20 cellular contexts compared by ENCODE assay signal in the genomic region with DNA sequence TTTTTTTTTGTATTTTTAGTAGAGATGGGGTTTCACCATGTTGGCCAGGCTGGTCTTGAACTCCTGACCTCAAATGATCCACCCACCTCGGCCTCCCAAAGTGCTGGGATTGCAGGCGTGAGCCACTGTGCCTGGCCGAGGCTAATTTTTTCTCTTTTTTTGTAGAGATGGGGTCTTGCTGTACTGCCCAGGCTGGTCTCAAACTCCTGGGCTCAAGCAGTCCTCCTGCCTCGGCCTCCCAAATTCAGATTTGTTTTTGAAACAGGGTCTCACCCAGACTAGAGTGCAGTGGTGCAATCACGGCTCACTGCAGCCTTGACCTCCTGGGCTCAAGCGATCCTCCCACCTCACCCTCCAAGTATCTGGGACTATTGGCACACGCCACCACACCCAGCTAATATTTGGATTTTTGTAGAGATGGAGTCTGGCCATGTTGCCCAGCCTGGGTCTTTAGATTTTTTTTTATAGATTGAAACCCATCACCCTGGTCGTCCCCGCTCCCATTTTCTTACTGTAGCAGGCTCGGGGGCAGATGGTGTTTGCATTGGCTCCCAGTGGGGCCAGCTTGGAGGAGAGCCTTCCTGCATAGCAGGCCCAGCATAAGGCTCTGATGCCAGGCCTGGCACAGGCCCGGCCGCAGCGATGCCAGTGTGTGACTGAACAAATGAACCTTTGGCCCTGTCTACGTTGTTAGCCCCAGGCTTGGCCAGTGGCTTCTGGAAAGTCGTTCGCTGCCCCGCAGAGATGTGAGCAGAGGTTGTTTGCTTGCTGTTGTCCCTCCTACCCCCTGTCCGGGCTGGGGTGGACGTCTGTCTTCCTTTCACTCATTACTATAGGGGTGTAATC. TPM values are rescaled to one million over a fixed set of nuclear protein-coding genes. Genes with fewer than 3 reads are reported as not detected.
DNase-seq lines count a peak whose midpoint lies in the region; ATAC-seq and TF ChIP-seq lines count a peak whose summit lies in the region.
"Had no signal": no experiment of that assay in that cellular context is flagged by ENCODE, and none has a peak within 500 bp of the region (broad histone marks: within the 10 kb centered on the region; RNA-seq: fewer than 3 reads in every experiment).

No MANE protein-coding gene starts in this region.

- H3K27me3 Mint-ChIP-seq in glutamatergic neuron (ENCODE audit: unreplicated experiment) = peaks cover 4% of the 10 kb centered on the region
- H3K27me3 Mint-ChIP-seq in activated CD4-positive, alpha-beta memory T cell treated with anti-CD3 and anti-CD28 coated beads, Interleukin-2, amount 10 ng/mL, durations not matched to agents 7 days and 5 days = no peaks in the 10 kb centered on the region

- H3K4me1 Mint-ChIP-seq in glutamatergic neuron (ENCODE audit: low read depth, unreplicated experiment) = peaks cover 8% of the 10 kb centered on the region
- H3K4me1 Mint-ChIP-seq in activated CD4-positive, alpha-beta memory T cell treated with anti-CD3 and anti-CD28 coated beads, Interleukin-2, amount 10 ng/mL, durations not matched to agents 7 days and 5 days = peaks cover 12% of the 10 kb centered on the region

- no peaks in the 10 kb centered on the region for H3K27me3 ChIP-seq in RWPE2 (ENCODE audit: insufficient read depth, poor library complexity, severe bottlenecking)
- H3K27me3 ChIP-seq in neuronal stem cell (ENCODE audit: control insufficient read depth in 3 of 3, insufficient read depth in 3 of 3, low read depth in 1 of 3, low read length in 3 of 3) = no peaks in the 10 kb centered on the region
- H3K27me3 ChIP-seq: SJSA1 had no signal

- H4K8ac ChIP-seq in neuronal stem cell (ENCODE audit: low read depth, low read length) = no peak overlapping the region

- in situ Hi-C loops in G401 (cut with HindIII; ENCODE audit: low sequenced_read_pairs) = no loop called here

- no peak overlapping the region for H3K14ac ChIP-seq in neuronal stem cell (ENCODE audit: low read length)

- H3K36me3 Mint-ChIP-seq in glutamatergic neuron (ENCODE audit: unreplicated experiment) = peaks cover 3% of the 10 kb centered on the region
- peaks cover 10% of the 10 kb centered on the region for H3K36me3 Mint-ChIP-seq in activated CD4-positive, alpha-beta memory T cell treated with anti-CD3 and anti-CD28 coated beads, Interleukin-2, amount 10 ng/mL, durations not matched to agents 7 days and 5 days (ENCODE audit: low read depth)

- H2AK5ac ChIP-seq in neuronal stem cell (ENCODE audit: low read depth, low read length) = no peak overlapping the region

- no peak overlapping the region for H2BK120ac ChIP-seq in neuronal stem cell (ENCODE audit: low read depth, low read length)

- ATAC-seq in RWPE2 (ENCODE audit: low read depth) (no peak), HG03565 (IDR thresholded peaks at IDR 0.05; ENCODE audit: unreplicated experiment) (no peak)
- ATAC-seq: A549; CD8-positive, alpha-beta T cell; GM12878 had no signal

- peaks cover 6% of the 10 kb centered on the region for H3K79me1 ChIP-seq in neuronal stem cell (ENCODE audit: low read depth, low read length)

- no peak overlapping the region for H2BK12ac ChIP-seq in neuronal stem cell (ENCODE audit: low read length)

- peaks cover 52% of the 10 kb centered on the region for H3K36me3 ChIP-seq in RWPE2 (ENCODE audit: low read depth)
- H3K36me3 ChIP-seq in neuronal stem cell (replicated peaks in 1 of 2; ENCODE audit: control insufficient read depth in 2 of 2, insufficient read depth in 2 of 2, low read length in 2 of 2) = peaks cover 28 to 76% of the 10 kb centered on the region in 2 donors

- POLR2A ChIA-PET in activated CD4-positive, alpha-beta memory T cell treated with anti-CD3 and anti-CD28 coated beads, Interleukin-2, amount 10 ng/mL, durations not matched to agents 7 days and 5 days (lab: Charles Lee) = no interaction called here

- TF ChIP-seq CTCF in RWPE2 (IDR thresholded peaks at IDR 0.05; ENCODE audit: poor library complexity, severe bottlenecking) = no peak
- no peak for TF ChIP-seq CTCF in glutamatergic neuron (IDR thresholded peaks at IDR 0.05; ENCODE audit: partially characterized antibody, unreplicated experiment)

- H3K4me3 Mint-ChIP-seq in glutamatergic neuron (ENCODE audit: unreplicated experiment) = no peak overlapping the region
- no peak overlapping the region for H3K4me3 Mint-ChIP-seq in activated CD4-positive, alpha-beta memory T cell treated with anti-CD3 and anti-CD28 coated beads, Interleukin-2, amount 10 ng/mL, durations not matched to agents 7 days and 5 days
- H3K4me3 Mint-ChIP-seq: CD8-positive, alpha-beta T cell had no signal

- H3K23ac ChIP-seq in neuronal stem cell (ENCODE audit: low read depth, low read length, poor library complexity) = no peak overlapping the region

- no peak overlapping the region for H3K9ac ChIP-seq in neuronal stem cell (ENCODE audit: low read depth, low read length, poor library complexity)
- H3K9ac ChIP-seq: KMS-11 had no signal

- no peak overlapping the region for H3K4ac ChIP-seq in neuronal stem cell (ENCODE audit: low read length)

- H3K4me3 ChIP-seq in RWPE2 (ENCODE audit: severe bottlenecking) (no peak overlapping the region), neuronal stem cell (ENCODE audit: low read length in 2 of 2) (no peak overlapping the region)
- H3K4me3 ChIP-seq: A549, GM12878, PC-9, SJSA1 had no signal

- H3K27ac ChIP-seq in RWPE2 (ENCODE audit: poor library complexity, severe bottlenecking) (no peak overlapping the region), neuronal stem cell (replicated peaks; ENCODE audit: low read length) (no peak overlapping the region)
- H3K27ac ChIP-seq: A549, KMS-11, PC-9, SJSA1 had no signal

- H3K9me3 ChIP-seq in RWPE2 (ENCODE audit: severe bottlenecking) (no peaks in the 10 kb centered on the region), neuronal stem cell (replicated peaks in 1 of 2; ENCODE audit: control insufficient read depth in 2 of 2, insufficient read depth in 1 of 2, low read depth in 1 of 2, low read length in 2 of 2) (no peaks in the 10 kb centered on the region)
- H3K9me3 ChIP-seq: A549, SJSA1 had no signal

- H3K4me1 ChIP-seq in RWPE2 (ENCODE audit: insufficient read depth, poor library complexity, severe bottlenecking) (peaks cover 5% of the 10 kb centered on the region), neuronal stem cell (ENCODE audit: control insufficient read depth in 2 of 2, insufficient read depth in 1 of 2, low read depth in 1 of 2, low read length in 2 of 2) (peaks cover 2 to 4% of the 10 kb centered on the region in 2 donors)

- no peak overlapping the region for H2BK15ac ChIP-seq in neuronal stem cell (ENCODE audit: low read length)

- no CpG with 5 or more reads among the region's 19 CpGs for WGBS in neuronal stem cell (ENCODE audit: extremely low coverage in 2 of 2, insufficient read length in 2 of 2, insufficient replicate concordance in 1 of 2), 2 donors

- H3K4me2 ChIP-seq in neuronal stem cell (ENCODE audit: insufficient read depth, low read length, poor library complexity, severe bottlenecking) = no peak overlapping the region
- H3K4me2 ChIP-seq: A549, KMS-11, PC-9 had no signal

- H4K91ac ChIP-seq in neuronal stem cell (ENCODE audit: low read depth, low read length, poor library complexity) = no peak overlapping the region

- no peak overlapping the region for H3K18ac ChIP-seq in neuronal stem cell (ENCODE audit: low read length)

- peak overlapping the region; percentile 87 for H2BK5ac ChIP-seq in neuronal stem cell (ENCODE audit: low read length)

- H3K9me3 Mint-ChIP-seq in glutamatergic neuron (ENCODE audit: unreplicated experiment) = peaks cover 7% of the 10 kb centered on the region
- no peaks in the 10 kb centered on the region for H3K9me3 Mint-ChIP-seq in activated CD4-positive, alpha-beta memory T cell treated with anti-CD3 and anti-CD28 coated beads, Interleukin-2, amount 10 ng/mL, durations not matched to agents 7 days and 5 days
- H3K9me3 Mint-ChIP-seq: CD8-positive, alpha-beta T cell had no signal

- CTCF ChIA-PET in activated CD4-positive, alpha-beta memory T cell treated with anti-CD3 and anti-CD28 coated beads, Interleukin-2, amount 10 ng/mL, durations not matched to agents 7 days and 5 days (lab: Charles Lee) = interaction anchor here (0.6 kb wide), 1 partner anchor 9 kb away, joined by 3 read pairs; no protein-coding TSS in a partner anchor

- no peak overlapping the region for H3K27ac Mint-ChIP-seq in glutamatergic neuron (ENCODE audit: unreplicated experiment)
- H3K27ac Mint-ChIP-seq in activated CD4-positive, alpha-beta memory T cell treated with anti-CD3 and anti-CD28 coated beads, Interleukin-2, amount 10 ng/mL, durations not matched to agents 7 days and 5 days = no peak overlapping the region
- H3K27ac Mint-ChIP-seq: CD8-positive, alpha-beta T cell had no signal

- H2AFZ ChIP-seq in neuronal stem cell (ENCODE audit: low read length) = no peak overlapping the region
- H2AFZ ChIP-seq: PC-9 had no signal

- DNase-seq in G401 (ENCODE audit: low spot score) = peak; percentile 94
- peak; percentile 75 for DNase-seq in RWPE2 (ENCODE audit: low spot score)
- peak; percentile 10 for DNase-seq in glutamatergic neuron
- DNase-seq in neuronal stem cell (ENCODE audit: low spot score) = no peak
- DNase-seq in foreskin melanocyte = no peak
- no peak for DNase-seq in activated CD4-positive, alpha-beta memory T cell treated with anti-CD3 and anti-CD28 coated beads, Interleukin-2, amount 10 ng/mL, durations not matched to agents 7 days and 5 days
- no peak for DNase-seq in activated CD4-positive, alpha-beta T cell treated with anti-CD3 and anti-CD28 coated beads for 1 hour
- DNase-seq: Calu3; CD8-positive, alpha-beta T cell; MV-4-11; NCI-H187 treated with DMSO at 0.1 percent for 48 hours; NCI-H2227 treated with DMSO at 0.1 percent for 48 hours; NCI-H524 treated with DMSO at 0.1 percent for 48 hours; PC-9 had no signal

RNA-seq across cellular contexts. Expression of a gene that starts 4.3 kb away (rescaled TPM):
- 30.6 and 48.2 TPM in 2 replicates for total RNA-seq in G401 (2014; rRNA removed; shearing (Covaris generic))
- total RNA-seq in glutamatergic neuron (ENCODE audit: unreplicated experiment) = 27.1 TPM
- polyA plus RNA-seq in neuronal stem cell (2013, experiment 1 of 2) = 24.2 TPM
- polyA plus RNA-seq in neuronal stem cell (2013, experiment 2 of 2) = 25.1 TPM
- 10 to 100 TPM; 25.6 to 27.2 TPM for total RNA-seq in activated CD4-positive, alpha-beta memory T cell treated with anti-CD3 and anti-CD28 coated beads, Interleukin-2, amount 10 ng/mL, durations not matched to agents 7 days and 5 days

RNA-seq across cellular contexts. Expression of a gene that starts 35.0 kb away (rescaled TPM):
- 9.6 and 13.2 TPM in 2 replicates for total RNA-seq in G401 (2014; rRNA removed; shearing (Covaris generic))
- 50.4 TPM for total RNA-seq in glutamatergic neuron (ENCODE audit: unreplicated experiment)
- polyA plus RNA-seq in neuronal stem cell (2013, experiment 1 of 2) = 13.7 TPM
- 13.4 TPM for polyA plus RNA-seq in neuronal stem cell (2013, experiment 2 of 2)
- 10 to 100 TPM; 15.1 to 16.7 TPM for total RNA-seq in activated CD4-positive, alpha-beta memory T cell treated with anti-CD3 and anti-CD28 coated beads, Interleukin-2, amount 10 ng/mL, durations not matched to agents 7 days and 5 days

RNA-seq across cellular contexts. Expression of a gene that starts 35.3 kb away (rescaled TPM):
- 631 and 699 TPM in 2 replicates for total RNA-seq in G401 (2014; rRNA removed; shearing (Covaris generic))
- total RNA-seq in glutamatergic neuron (ENCODE audit: unreplicated experiment) = 289 TPM
- 299 TPM for polyA plus RNA-seq in neuronal stem cell (2013, experiment 1 of 2)
- polyA plus RNA-seq in neuronal stem cell (2013, experiment 2 of 2) = 308 TPM
- total RNA-seq in activated CD4-positive, alpha-beta memory T cell treated with anti-CD3 and anti-CD28 coated beads, Interleukin-2, amount 10 ng/mL, durations not matched to agents 7 days and 5 days = 100 to 1,000 TPM; 243 to 246 TPM

RNA-seq across cellular contexts. Expression of a gene that starts 41.5 kb away (rescaled TPM):
- not detected in 2 replicates for total RNA-seq in G401 (2014; rRNA removed; shearing (Covaris generic))
- total RNA-seq in glutamatergic neuron (ENCODE audit: unreplicated experiment) = 13.7 TPM
- polyA plus RNA-seq in neuronal stem cell (2013, experiment 1 of 2) = 1.4 TPM
- 1.4 TPM for polyA plus RNA-seq in neuronal stem cell (2013, experiment 2 of 2)
- not detected for total RNA-seq in activated CD4-positive, alpha-beta memory T cell treated with anti-CD3 and anti-CD28 coated beads, Interleukin-2, amount 10 ng/mL, durations not matched to agents 7 days and 5 days
- total RNA-seq: Calu3; CD8-positive, alpha-beta T cell; GM12878; PC-9; SJSA1 had no signal
- polyA plus RNA-seq: A549, BJ, GM12878 had no signal

RNA-seq across cellular contexts. Expression of a gene that starts 56.3 kb away (rescaled TPM):
- 73.9 and 86.4 TPM in 2 replicates for total RNA-seq in G401 (2014; rRNA removed; shearing (Covaris generic))
- 73.6 TPM for total RNA-seq in glutamatergic neuron (ENCODE audit: unreplicated experiment)
- polyA plus RNA-seq in neuronal stem cell (2013, experiment 1 of 2) = 74.7 TPM
- polyA plus RNA-seq in neuronal stem cell (2013, experiment 2 of 2) = 78.8 TPM
- 10 to 100 TPM; 38.9 to 39.0 TPM for total RNA-seq in activated CD4-positive, alpha-beta memory T cell treated with anti-CD3 and anti-CD28 coated beads, Interleukin-2, amount 10 ng/mL, durations not matched to agents 7 days and 5 days

Comparison
In these comparisons a context has a peak if more than half of its experiments do, and no peak if none do; other contexts are left out.
1. DNase-seq: peak in G401 (single experiment), RWPE2 (single experiment) and glutamatergic neuron (single experiment); none in neuronal stem cell (single experiment), foreskin melanocyte (single experiment), activated CD4-positive, alpha-beta memory T cell treated with anti-CD3 and anti-CD28 coated beads, Interleukin-2, amount 10 ng/mL, durations not matched to agents 7 days and 5 days (single experiment) and activated CD4-positive, alpha-beta T cell treated with anti-CD3 and anti-CD28 coated beads for 1 hour (single experiment).